In the genomic region with DNA sequence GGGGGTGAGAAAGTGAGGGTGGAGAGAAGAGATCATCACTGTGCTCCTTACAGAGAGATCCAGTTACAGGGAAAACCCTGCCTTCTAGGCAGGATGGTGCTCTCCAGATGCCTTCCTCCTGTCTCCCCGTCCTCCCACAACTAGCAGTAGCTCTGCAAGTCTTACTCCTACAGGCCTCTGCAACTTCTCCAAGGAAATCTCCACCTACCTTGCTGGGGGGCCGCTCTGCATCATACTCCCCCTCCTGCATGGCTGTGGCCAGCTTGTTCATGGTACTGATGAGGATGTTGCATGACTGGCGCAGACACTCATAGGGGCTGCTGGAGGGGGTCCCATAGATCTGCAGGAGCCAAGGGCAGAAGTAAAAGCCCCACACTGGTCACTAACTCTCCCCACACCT, we compare ENCODE assay signal across 17 cellular contexts. TPM values are rescaled to one million over a fixed set of nuclear protein-coding genes. Genes with fewer than 3 reads are reported as not detected.
DNase-seq lines count a peak whose midpoint lies in the region; ATAC-seq and TF ChIP-seq lines count a peak whose summit lies in the region.
"Had no signal": no experiment of that assay in that cellular context is flagged by ENCODE, and none has a peak within 500 bp of the region (broad histone marks: within the 10 kb centered on the region; RNA-seq: fewer than 3 reads in every experiment).

No MANE protein-coding gene starts in this region.

- no peak overlapping the region for H3K4me2 ChIP-seq in OCI-LY7 (ENCODE audit: low read length)

- H2AFZ ChIP-seq in OCI-LY7 (ENCODE audit: low read length) = no peak overlapping the region

- H3K9me2 ChIP-seq in OCI-LY7 (ENCODE audit: insufficient read depth, low read length) = no peaks in the 10 kb centered on the region

- TF ChIP-seq POLR2A in esophagus muscularis mucosa (IDR thresholded peaks at IDR 0.05; ENCODE audit: low read depth) = no peak

- H3K9me3 ChIP-seq in right cardiac atrium (ENCODE audit: control insufficient read depth, low read length) (no peaks in the 10 kb centered on the region), OCI-LY7 (ENCODE audit: low read length) (no peaks in the 10 kb centered on the region), esophagus muscularis mucosa (no peaks in the 10 kb centered on the region)
- H3K9me3 ChIP-seq: BE2C had no signal

- peaks cover 77% of the 10 kb centered on the region for H3K36me3 Mint-ChIP-seq in endothelial cell (ENCODE audit: low read depth, unreplicated experiment)

- H3K4me1 ChIP-seq in right cardiac atrium (ENCODE audit: control insufficient read depth, insufficient read depth, low read length) (no peaks in the 10 kb centered on the region), OCI-LY7 (ENCODE audit: insufficient read depth, low read length, poor library complexity, severe bottlenecking) (no peaks in the 10 kb centered on the region), esophagus muscularis mucosa (peaks cover 0 to 9% (median 6%) of the 10 kb centered on the region in 4 donors)
- H3K4me1 ChIP-seq: BE2C had no signal

- DNase-seq in Right ventricle myocardium inferior (ENCODE audit: missing footprints) = peak; percentile 55
- DNase-seq in right cardiac atrium = no peak
- DNase-seq in OCI-LY7 (ENCODE audit: low spot score) = no peak
- DNase-seq in endothelial cell (ENCODE audit: low spot score) = no peak
- no peak for DNase-seq in substantia nigra (lab: John Stamatoyannopoulos, UW)
- no peak for DNase-seq in NCI-H774 (lab: John Stamatoyannopoulos, UW)
- DNase-seq in esophagus muscularis mucosa (ENCODE audit: extremely low spot score) = no peak
- DNase-seq: BE2C; DMS79; Karpas-422; NCI-H1048; NCI-H1417 treated with DMSO at 0.1 percent for 48 hours; NCI-H187; NCI-H2107; NCI-H2227 treated with DMSO at 0.1 percent for 48 hours; NCI-H510A; NK-92 treated with Interleukin-12 subunit alpha and Interleukin-12 subunit beta, amount 100 ng/mL, for 24 hours had no signal

- H3K4me3 ChIP-seq in right cardiac atrium (ENCODE audit: low read length) (no peak overlapping the region), OCI-LY7 (ENCODE audit: low read depth, low read length, poor library complexity, severe bottlenecking) (no peak overlapping the region), esophagus muscularis mucosa (no peak overlapping the region)

- no peak for TF ChIP-seq EP300 in esophagus muscularis mucosa (IDR thresholded peaks at IDR 0.05)

- CTCF ChIA-PET in OCI-LY7 (lab: Charles Lee; ENCODE audit: unreplicated experiment) = no interaction called here

- H3K36me3 ChIP-seq in OCI-LY7 (ENCODE audit: insufficient read depth, low read length) (peaks cover 92% of the 10 kb centered on the region), esophagus muscularis mucosa (peaks cover 100% of the 10 kb centered on the region in 4 donors)

- BruUV-seq in OCI-LY7 (replicated peaks; lab: Mats Ljungman, UMichigan) = TSS peak; percentile 72

- no peaks in the 10 kb centered on the region for H4K20me1 ChIP-seq in OCI-LY7 (ENCODE audit: insufficient read depth, low read length)

- TF ChIP-seq CTCF in OCI-LY7 (conservative IDR thresholded peaks at IDR 0.05; ENCODE audit: low read length) (no peak), endothelial cell (IDR thresholded peaks at IDR 0.05; ENCODE audit: unreplicated experiment) (no peak), esophagus muscularis mucosa (IDR thresholded peaks at IDR 0.05) (no peak)

- no peak for ATAC-seq in Right ventricle myocardium inferior
- ATAC-seq in right cardiac atrium = no peak

- POLR2A ChIA-PET in OCI-LY7 (lab: Charles Lee) = interaction anchor here (0.5 kb wide), 1 partner anchor 275 kb away, joined by 3 read pairs; no protein-coding TSS in a partner anchor

- peaks cover 1% of the 10 kb centered on the region for H3K4me1 Mint-ChIP-seq in endothelial cell (ENCODE audit: unreplicated experiment)

- H3K27me3 ChIP-seq in right cardiac atrium (ENCODE audit: control insufficient read depth, insufficient read depth) = no peaks in the 10 kb centered on the region
- H3K27me3 ChIP-seq in esophagus muscularis mucosa = no peaks in the 10 kb centered on the region
- H3K27me3 ChIP-seq: BE2C had no signal

- H3K27ac ChIP-seq in right cardiac atrium (ENCODE audit: low read length) = no peak overlapping the region
- no peak overlapping the region for H3K27ac ChIP-seq in OCI-LY7 (ENCODE audit: low read depth, low read length, poor library complexity, severe bottlenecking)
- peak overlapping the region; percentile 2 for H3K27ac ChIP-seq in substantia nigra (ENCODE audit: low read depth, low read length, poor library complexity, severe bottlenecking)
- no peak overlapping the region for H3K27ac ChIP-seq in esophagus muscularis mucosa (replicated peaks in 1 of 4)

- intact Hi-C loops in Right ventricle myocardium inferior (cut with DNase I) = no loop called here
- intact Hi-C loops in right cardiac atrium (cut with DNase I) = no loop called here
- intact Hi-C loops in OCI-LY7 (cut with micrococcal nuclease; ENCODE audit: unreplicated experiment) = no loop called here
- intact Hi-C loops in esophagus muscularis mucosa (cut with DNase I) = no loop called here

- WGBS in right cardiac atrium = 97% methylated on average over 3 of the region's 3 CpGs
- WGBS in esophagus muscularis mucosa = 100% methylated on average over 2 of the region's 3 CpGs

- H3K27me3 Mint-ChIP-seq in endothelial cell (ENCODE audit: unreplicated experiment) = peaks cover 16% of the 10 kb centered on the region

- H3K9me3 Mint-ChIP-seq in endothelial cell (ENCODE audit: unreplicated experiment) = no peaks in the 10 kb centered on the region

- no peak overlapping the region for H3K27ac Mint-ChIP-seq in endothelial cell (ENCODE audit: unreplicated experiment)

- H3K79me2 ChIP-seq in OCI-LY7 (ENCODE audit: insufficient read depth, low read depth, low read length) = no peaks in the 10 kb centered on the region

- H3K4me3 Mint-ChIP-seq in endothelial cell (ENCODE audit: unreplicated experiment) = peak overlapping the region; percentile 32

RNA-seq across cellular contexts. Expression of a gene that starts 14.1 kb away (rescaled TPM):
- 182 TPM for total RNA-seq in Right ventricle myocardium inferior
- total RNA-seq in right cardiac atrium = 100 to 1,000 TPM; 102 to 131 (median 125) TPM
- 71.7 TPM for polyA plus RNA-seq in right cardiac atrium
- 45.5 and 50.3 TPM in 2 replicates for total RNA-seq in OCI-LY7 (2014; rRNA removed; shearing (Covaris generic))
- total RNA-seq in OCI-LY7 (2022) = 100 and 105 TPM in 2 replicates
- total RNA-seq in endothelial cell (ENCODE audit: unreplicated experiment) = 244 TPM
- 100 to 1,000 TPM; 136 to 188 (median 162) TPM for total RNA-seq in esophagus muscularis mucosa

RNA-seq across cellular contexts. Expression of a gene that starts 22.8 kb away (rescaled TPM):
- total RNA-seq in Right ventricle myocardium inferior (1.1 TPM), right cardiac atrium (1 to 10 TPM in 3 of 4 donors, under 1 TPM in 1; 0.29 to 2.8 (median 1.1) TPM), OCI-LY7 (2022) (3.4 and 7.0 TPM in 2 replicates), endothelial cell (ENCODE audit: unreplicated experiment) (4.2 TPM), esophagus muscularis mucosa (1 to 10 TPM in 3 of 4 donors, under 1 TPM in 1; 0.50 to 1.8 (median 1.4) TPM)
- 0.79 TPM for polyA plus RNA-seq in right cardiac atrium
- total RNA-seq in OCI-LY7 (2014; rRNA removed; shearing (Covaris generic)) = 1.1 and 1.2 TPM in 2 replicates

RNA-seq across cellular contexts. Expression of a gene that starts 55.4 kb away (rescaled TPM):
- total RNA-seq in Right ventricle myocardium inferior (1.1 TPM), right cardiac atrium (1 to 10 TPM in 3 of 4 donors, under 1 TPM in 1; 0.88 to 1.6 (median 1.1) TPM), OCI-LY7 (2022) (20.7 and 22.5 TPM in 2 replicates), endothelial cell (ENCODE audit: unreplicated experiment) (5.0 TPM), esophagus muscularis mucosa (1 to 10 TPM in 3 of 4 donors, under 1 TPM in 1; 0.66 to 4.6 (median 3.2) TPM)
- polyA plus RNA-seq in right cardiac atrium = 1.00 TPM
- total RNA-seq in OCI-LY7 (2014; rRNA removed; shearing (Covaris generic)) = 3.2 and 5.5 TPM in 2 replicates

RNA-seq across cellular contexts. Expression of a gene that starts 55.5 kb away (rescaled TPM):
- total RNA-seq in Right ventricle myocardium inferior = 3.0 TPM
- total RNA-seq in right cardiac atrium = 1 to 10 TPM; 3.4 to 4.5 (median 3.5) TPM
- 3.4 TPM for polyA plus RNA-seq in right cardiac atrium
- 55.5 and 64.7 TPM in 2 replicates for total RNA-seq in OCI-LY7 (2014; rRNA removed; shearing (Covaris generic))
- 82.5 and 89.5 TPM in 2 replicates for total RNA-seq in OCI-LY7 (2022)
- 34.1 TPM for total RNA-seq in endothelial cell (ENCODE audit: unreplicated experiment)
- total RNA-seq in esophagus muscularis mucosa = 10 to 100 TPM in 2 of 4 donors, 1 to 10 TPM in 2; 7.6 to 14.6 (median 11.9) TPM
